ENCODE assay signal across 1 cellular context in the genomic region with DNA sequence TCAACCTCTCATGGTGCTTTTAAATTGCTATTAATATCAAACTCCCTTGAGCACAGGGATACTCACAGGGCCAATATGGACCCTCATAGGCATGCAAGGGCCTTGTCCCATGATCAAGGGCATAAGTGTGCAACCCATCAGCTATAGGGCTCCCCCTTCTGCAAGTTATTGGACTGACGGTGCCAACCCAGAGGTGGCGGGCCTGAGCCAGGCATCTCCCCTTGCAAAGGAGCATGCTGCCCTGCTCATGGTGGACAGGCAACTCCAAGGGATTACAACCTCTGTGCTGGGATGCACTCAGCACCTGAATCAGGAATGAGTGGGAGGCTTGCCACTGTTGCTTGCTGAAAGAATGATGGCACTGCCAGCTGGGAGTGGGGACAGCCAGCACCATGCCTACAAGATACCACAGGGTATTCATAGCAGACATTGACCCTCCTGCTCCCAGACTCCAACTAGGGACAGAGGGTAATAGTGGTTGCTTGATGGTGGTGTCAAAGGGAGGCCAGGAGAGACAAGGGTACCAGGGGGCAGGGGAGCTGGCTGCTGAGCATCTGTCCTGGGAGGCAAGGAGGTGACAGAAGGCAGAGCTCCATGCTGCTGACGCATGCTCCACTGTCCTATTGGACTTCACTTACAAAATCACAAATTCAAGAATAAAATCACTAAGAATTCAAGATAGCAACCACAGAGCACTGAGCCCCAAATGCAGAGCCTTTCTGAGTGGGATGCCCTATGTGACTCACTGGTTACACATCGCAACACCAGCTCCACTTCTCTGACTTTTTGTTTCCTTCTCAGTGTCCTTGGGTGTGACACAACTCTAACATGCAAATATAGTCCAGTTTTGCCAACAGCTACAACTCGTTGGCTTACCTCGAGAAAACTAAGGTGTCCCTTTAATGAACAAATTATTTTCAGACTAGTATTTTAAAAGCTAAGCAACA.
TF ChIP-seq lines count a peak whose summit lies in the region.

No MANE protein-coding gene starts in this region.

TF ChIP-seq in GM12878, 131 proteins besides CTCF, POLR2A, EP300 and RAD21 (continued from another document):
- TF ChIP-seq, protein P1, sequence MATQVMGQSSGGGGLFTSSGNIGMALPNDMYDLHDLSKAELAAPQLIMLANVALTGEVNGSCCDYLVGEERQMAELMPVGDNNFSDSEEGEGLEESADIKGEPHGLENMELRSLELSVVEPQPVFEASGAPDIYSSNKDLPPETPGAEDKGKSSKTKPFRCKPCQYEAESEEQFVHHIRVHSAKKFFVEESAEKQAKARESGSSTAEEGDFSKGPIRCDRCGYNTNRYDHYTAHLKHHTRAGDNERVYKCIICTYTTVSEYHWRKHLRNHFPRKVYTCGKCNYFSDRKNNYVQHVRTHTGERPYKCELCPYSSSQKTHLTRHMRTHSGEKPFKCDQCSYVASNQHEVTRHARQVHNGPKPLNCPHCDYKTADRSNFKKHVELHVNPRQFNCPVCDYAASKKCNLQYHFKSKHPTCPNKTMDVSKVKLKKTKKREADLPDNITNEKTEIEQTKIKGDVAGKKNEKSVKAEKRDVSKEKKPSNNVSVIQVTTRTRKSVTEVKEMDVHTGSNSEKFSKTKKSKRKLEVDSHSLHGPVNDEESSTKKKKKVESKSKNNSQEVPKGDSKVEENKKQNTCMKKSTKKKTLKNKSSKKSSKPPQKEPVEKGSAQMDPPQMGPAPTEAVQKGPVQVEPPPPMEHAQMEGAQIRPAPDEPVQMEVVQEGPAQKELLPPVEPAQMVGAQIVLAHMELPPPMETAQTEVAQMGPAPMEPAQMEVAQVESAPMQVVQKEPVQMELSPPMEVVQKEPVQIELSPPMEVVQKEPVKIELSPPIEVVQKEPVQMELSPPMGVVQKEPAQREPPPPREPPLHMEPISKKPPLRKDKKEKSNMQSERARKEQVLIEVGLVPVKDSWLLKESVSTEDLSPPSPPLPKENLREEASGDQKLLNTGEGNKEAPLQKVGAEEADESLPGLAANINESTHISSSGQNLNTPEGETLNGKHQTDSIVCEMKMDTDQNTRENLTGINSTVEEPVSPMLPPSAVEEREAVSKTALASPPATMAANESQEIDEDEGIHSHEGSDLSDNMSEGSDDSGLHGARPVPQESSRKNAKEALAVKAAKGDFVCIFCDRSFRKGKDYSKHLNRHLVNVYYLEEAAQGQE (IDR thresholded peaks at IDR 0.05; ENCODE audit: low read depth, low read length) = no peak
- TF ChIP-seq SUZ12 (IDR thresholded peaks at IDR 0.05; ENCODE audit: unreplicated experiment) (no peak), DPF2 (IDR thresholded peaks at IDR 0.05) (no peak), RELA (IDR thresholded peaks at IDR 0.05; ENCODE audit: borderline replicate concordance, partially characterized antibody) (no peak), HDGF (IDR thresholded peaks at IDR 0.05) (no peak), SMAD5 (IDR thresholded peaks at IDR 0.05; ENCODE audit: low read depth) (no peak), NR2C2 (IDR thresholded peaks at IDR 0.05; ENCODE audit: borderline replicate concordance, control insufficient read depth, insufficient read length, low read depth) (no peak), ASH2L (IDR thresholded peaks at IDR 0.05; ENCODE audit: borderline replicate concordance, low read depth) (no peak), SP1 (IDR thresholded peaks at IDR 0.05; ENCODE audit: low read depth, low read length) (no peak)
